Comparison of ENCODE assay signal across 21 cellular contexts in genomic region chr2:115833196-115833595, GRCh38.
DNase-seq lines count a peak whose midpoint lies in the region; ATAC-seq and TF ChIP-seq lines count a peak whose summit lies in the region.
"Had no signal": no experiment of that assay in that cellular context is flagged by ENCODE, and none has a peak within 500 bp of the region (broad histone marks: within the 10 kb centered on the region; RNA-seq: fewer than 3 reads in every experiment).

No MANE protein-coding gene starts in this region.

- no peak overlapping the region for H3K4ac ChIP-seq in trophoblast cell (ENCODE audit: low read depth, low read length)

- H3K4me3 ChIP-seq in PC-3 (ENCODE audit: low read length) (no peak overlapping the region), trophoblast cell (ENCODE audit: low read depth, low read length) (no peak overlapping the region)
- H3K4me3 ChIP-seq: BLaER1 treated with 17β-estradiol and CSF1 and Interleukin-3, amounts not matched to agents 10 nM and 100 nM; GM23248 had no signal

- DNase-seq in NCI-H82 treated with DMSO at 0.1 percent for 48 hours (lab: John Stamatoyannopoulos, UW; ENCODE audit: unreplicated experiment) = peak; percentile 2
- no peak for DNase-seq in NCI-H82 (lab: John Stamatoyannopoulos, UW)
- DNase-seq in PC-3 = no peak
- DNase-seq in iPS-NIHi7 (ENCODE audit: extremely low spot score) = peak; percentile 9
- peak; percentile 59 to 71 for DNase-seq in trophoblast cell
- DNase-seq in NCI-H2196 (lab: John Stamatoyannopoulos, UW; ENCODE audit: unreplicated experiment) = no peak
- no peak for DNase-seq in AG08395 (ENCODE audit: low spot score)
- DNase-seq in UCSD-AML1 (lab: John Stamatoyannopoulos, UW; ENCODE audit: unreplicated experiment) = no peak
- DNase-seq: AML-193; BE2C; Calu3; CD4-positive, alpha-beta memory T cell; COR-L47; DMS53; DMS79 treated with DMSO at 0.1 percent for 48 hours; GF-D8; GM23248; H7 had no signal

- H3K36me3 ChIP-seq in PC-3 (ENCODE audit: low read depth, low read length) (no peaks in the 10 kb centered on the region), trophoblast cell (ENCODE audit: control insufficient read depth in 1 of 2, insufficient read depth in 2 of 2, low read length in 2 of 2) (no peaks in the 10 kb centered on the region)
- H3K36me3 ChIP-seq: BE2C; BLaER1 treated with 17β-estradiol and CSF1 and Interleukin-3, amounts not matched to agents 10 nM and 100 nM had no signal

- CTCF ChIA-PET in PC-3 (lab: Charles Lee) = no interaction called here

- no peak overlapping the region for H3K14ac ChIP-seq in trophoblast cell (ENCODE audit: low read length)

- no TSS peak for BruUV-seq in PC-3 (replicated peaks; lab: Mats Ljungman, UMichigan)

- H2AFZ ChIP-seq in PC-3 (ENCODE audit: low read length) (no peak overlapping the region), trophoblast cell (ENCODE audit: insufficient read depth, low read length, poor library complexity) (no peak overlapping the region)
- H2AFZ ChIP-seq: GM23248 had no signal

- H3K23ac ChIP-seq in trophoblast cell (ENCODE audit: low read length) = no peak overlapping the region

- H3K27ac ChIP-seq in PC-3 (ENCODE audit: low read length) = no peak overlapping the region
- H3K27ac ChIP-seq in trophoblast cell (ENCODE audit: low read depth, low read length) = no peak overlapping the region
- H3K27ac ChIP-seq: 22Rv1; BLaER1 treated with 17β-estradiol and CSF1 and Interleukin-3, amounts not matched to agents 10 nM and 100 nM; GM23248 had no signal

- no peak overlapping the region for H2BK12ac ChIP-seq in trophoblast cell (ENCODE audit: low read length)

- no peak overlapping the region for H4K12ac ChIP-seq in trophoblast cell (ENCODE audit: low read depth, low read length)

- no peak overlapping the region for H4K91ac ChIP-seq in trophoblast cell (ENCODE audit: low read depth, low read length)

- H4K8ac ChIP-seq in trophoblast cell (ENCODE audit: low read depth, low read length) = no peak overlapping the region

- H3K79me1 ChIP-seq in trophoblast cell (ENCODE audit: low read length) = no peaks in the 10 kb centered on the region

- H3K18ac ChIP-seq in trophoblast cell (ENCODE audit: low read length) = no peak overlapping the region

- H3F3A ChIP-seq in PC-3 (ENCODE audit: low read length, unreplicated experiment) = no peaks in the 10 kb centered on the region

- POLR2A ChIA-PET in PC-3 (lab: Charles Lee; ENCODE audit: unreplicated experiment) = no interaction called here

- H3K9me2 ChIP-seq in PC-3 (replicated peaks; ENCODE audit: low read length) = no peaks in the 10 kb centered on the region

- H3K27me3 ChIP-seq in PC-3 (ENCODE audit: low read length) (no peaks in the 10 kb centered on the region), trophoblast cell (ENCODE audit: insufficient read depth, low read length) (no peaks in the 10 kb centered on the region)
- H3K27me3 ChIP-seq: BE2C; BLaER1 treated with 17β-estradiol and CSF1 and Interleukin-3, amounts not matched to agents 10 nM and 100 nM had no signal

- intact Hi-C loops in PC-3 (cut with micrococcal nuclease) = no loop called here

- WGBS in trophoblast cell (ENCODE audit: extremely low coverage, insufficient coverage, insufficient read length) = no CpG with 5 or more reads among the region's 5 CpGs

- TF ChIP-seq CTCF in PC-3 (conservative IDR thresholded peaks at IDR 0.05; ENCODE audit: low read depth, low read length) = peak; percentile 21; the same call in 1 of the 2 replicates

- H3K9ac ChIP-seq in PC-3 (ENCODE audit: low read length) (no peak overlapping the region), trophoblast cell (ENCODE audit: low read length) (no peak overlapping the region)
- H3K9ac ChIP-seq: BLaER1 treated with 17β-estradiol and CSF1 and Interleukin-3, amounts not matched to agents 10 nM and 100 nM; GM23248 had no signal

- no peaks in the 10 kb centered on the region for H3K79me2 ChIP-seq in PC-3 (ENCODE audit: low read length)
- H3K79me2 ChIP-seq in trophoblast cell (ENCODE audit: control insufficient read depth, insufficient read depth, low read length, poor library complexity) = no peaks in the 10 kb centered on the region

- H4K20me1 ChIP-seq in PC-3 (ENCODE audit: low read length) = no peaks in the 10 kb centered on the region
- H4K20me1 ChIP-seq: BLaER1 treated with 17β-estradiol and CSF1 and Interleukin-3, amounts not matched to agents 10 nM and 100 nM had no signal

- no peak overlapping the region for H2AK5ac ChIP-seq in trophoblast cell (ENCODE audit: low read length)

- no peak overlapping the region for H2BK120ac ChIP-seq in trophoblast cell (ENCODE audit: insufficient read depth, low read length, poor library complexity)

- H3K4me1 ChIP-seq in PC-3 (ENCODE audit: insufficient read depth, low read length) = no peaks in the 10 kb centered on the region
- H3K4me1 ChIP-seq in trophoblast cell (ENCODE audit: control insufficient read depth in 1 of 2, insufficient read depth in 2 of 2, low read length in 2 of 2) = no peaks in the 10 kb centered on the region
- H3K4me1 ChIP-seq: BE2C had no signal

- H3K4me2 ChIP-seq in PC-3 (ENCODE audit: low read length) = no peak overlapping the region
- no peak overlapping the region for H3K4me2 ChIP-seq in trophoblast cell (ENCODE audit: low read length)
- H3K4me2 ChIP-seq: BLaER1 treated with 17β-estradiol and CSF1 and Interleukin-3, amounts not matched to agents 10 nM and 100 nM had no signal

- no peak for ATAC-seq in PC-3
- ATAC-seq: HCT116 had no signal

- H3K9me3 ChIP-seq in PC-3 (ENCODE audit: low read length) (no peaks in the 10 kb centered on the region), trophoblast cell (ENCODE audit: insufficient read depth, low read depth, low read length) (no peaks in the 10 kb centered on the region)
- H3K9me3 ChIP-seq: BE2C had no signal

- no peak overlapping the region for H2BK5ac ChIP-seq in trophoblast cell (ENCODE audit: low read depth, low read length, poor library complexity)

Comparison
In these comparisons a context has a peak if more than half of its experiments do, and no peak if none do; other contexts are left out.
1. DNase-seq: peak in NCI-H82 treated with DMSO at 0.1 percent for 48 hours (single experiment), iPS-NIHi7 (single experiment) and trophoblast cell (2 of 2); none in NCI-H82 (single experiment), PC-3 (single experiment), NCI-H2196 (single experiment), AG08395 (single experiment) and UCSD-AML1 (single experiment).